ENCODE assay signal across 8 cellular contexts in genomic region chr7:107012691-107013090, GRCh38. TPM values are rescaled to one million over a fixed set of nuclear protein-coding genes. Genes with fewer than 3 reads are reported as not detected.
"Had no signal": no experiment of that assay in that cellular context is flagged by ENCODE, and none has a peak within 500 bp of the region (broad histone marks: within the 10 kb centered on the region; RNA-seq: fewer than 3 reads in every experiment).

No MANE protein-coding gene starts in this region.

- H3K36me3 Mint-ChIP-seq: IgD-negative memory B cell had no signal

- H3K4me3 Mint-ChIP-seq: IgD-negative memory B cell had no signal

- H3K27ac ChIP-seq: HL-60 had no signal

- FAIRE-seq: HepG2, HTR-8/SVneo had no signal

- H3K27ac Mint-ChIP-seq: IgD-negative memory B cell had no signal

- ATAC-seq: HepG2 had no signal

- H3K4me1 Mint-ChIP-seq: IgD-negative memory B cell had no signal

- DNase-seq: IMR-90, KBM-7, KG1 had no signal

RNA-seq across cellular contexts. Expression of gene PRKAR2B, which starts 31.8 kb away (rescaled TPM):
- total RNA-seq: HepG2, HT-29 had no signal
- polyA plus RNA-seq: HepG2 had no signal
